In genomic region chr12:6200266-6201198, GRCh38 we compare ENCODE assay signal across 8 cellular contexts. TPM values are rescaled to one million over a fixed set of nuclear protein-coding genes. Genes with fewer than 3 reads are reported as not detected.
DNase-seq lines count a peak whose midpoint lies in the region; TF ChIP-seq lines count a peak whose summit lies in the region.

A gene with protein sequence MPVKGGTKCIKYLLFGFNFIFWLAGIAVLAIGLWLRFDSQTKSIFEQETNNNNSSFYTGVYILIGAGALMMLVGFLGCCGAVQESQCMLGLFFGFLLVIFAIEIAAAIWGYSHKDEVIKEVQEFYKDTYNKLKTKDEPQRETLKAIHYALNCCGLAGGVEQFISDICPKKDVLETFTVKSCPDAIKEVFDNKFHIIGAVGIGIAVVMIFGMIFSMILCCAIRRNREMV (plus strand): TSS chr12:6200400. CDS start chr12:6200500, 100 bp downstream.

- peak within 1 kb of the TSS; percentile 81 to 87 (median 82) for H3K4me3 Mint-ChIP-seq in brain

- H3K36me3 ChIP-seq in SJCRH30 = no peaks in the 10 kb centered on the region; the same call in 1 of the 2 replicates
- no peaks in the 10 kb centered on the region for H3K36me3 ChIP-seq in iPS-15b (ENCODE audit: control insufficient read depth, insufficient read depth, low read length)
- no peaks in the 10 kb centered on the region for H3K36me3 ChIP-seq in sigmoid colon

- no peaks in the 10 kb centered on the region for H3K9me3 ChIP-seq in SJCRH30 (replicated peaks)
- H3K9me3 ChIP-seq in iPS-15b (ENCODE audit: control insufficient read depth, insufficient read depth, low read length) = no peaks in the 10 kb centered on the region
- no peaks in the 10 kb centered on the region for H3K9me3 ChIP-seq in sigmoid colon

- H3K27me3 ChIP-seq in SJCRH30 (no peaks in the 10 kb centered on the region), iPS-15b (ENCODE audit: control insufficient read depth, insufficient read depth, low read length) (peaks cover 8% of the 10 kb centered on the region), sigmoid colon (no peaks in the 10 kb centered on the region)

- TF ChIP-seq CTCF in brain (conservative IDR thresholded peaks at IDR 0.05) (no peak), sigmoid colon (IDR thresholded peaks at IDR 0.05) (no peak)

- 1% methylated on average over 79 of the region's 79 CpGs for WGBS in sigmoid colon, 2 donors

- TF ChIP-seq EP300 in sigmoid colon (IDR thresholded peaks at IDR 0.05) = no peak

- H3K27me3 Mint-ChIP-seq in brain = peaks cover 58% of the 10 kb centered on the region

- H3K27ac ChIP-seq in SJCRH30 = peak within 1 kb of the TSS; percentile 90
- H3K27ac ChIP-seq in sigmoid colon = peak within 1 kb of the TSS; percentile 95 to 100 (median 98)

- H3K4me1 ChIP-seq in SJCRH30 = peaks cover 39% of the 10 kb centered on the region
- H3K4me1 ChIP-seq in iPS-15b (ENCODE audit: control insufficient read depth, insufficient read depth, low read length) = peaks cover 38% of the 10 kb centered on the region
- peaks cover 0 to 74% (median 59%) of the 10 kb centered on the region in 4 donors for H3K4me1 ChIP-seq in sigmoid colon

- TF ChIP-seq POLR2A in sigmoid colon (IDR thresholded peaks at IDR 0.05) = peak; percentile 89 to 91

- H3K27ac Mint-ChIP-seq in brain = peak within 1 kb of the TSS; percentile 55 to 85 (median 79)

- intact Hi-C loops in sigmoid colon (cut with DNase I) = loop anchor here (5.0 kb wide), 1 partner anchor 132 kb away; no protein-coding TSS in a partner anchor

- H3K9ac ChIP-seq in iPS-15b (ENCODE audit: low read depth, low read length) = peak within 1 kb of the TSS; percentile 77

- H3K9me3 Mint-ChIP-seq in brain = no peaks in the 10 kb centered on the region

- peaks cover 72% of the 10 kb centered on the region for H3K4me1 Mint-ChIP-seq in brain

- peak within 1 kb of the TSS; percentile 94 for H3K4me3 ChIP-seq in SJCRH30
- peak within 1 kb of the TSS; percentile 86 for H3K4me3 ChIP-seq in iPS-15b (ENCODE audit: low read depth, low read length)
- H3K4me3 ChIP-seq in sigmoid colon = peak within 1 kb of the TSS; percentile 74 to 100 (median 92)

- no peaks in the 10 kb centered on the region for H3K36me3 Mint-ChIP-seq in brain

- DNase-seq in NCI-H2196 (lab: John Stamatoyannopoulos, UW; ENCODE audit: unreplicated experiment) (peak; percentile 22), NCI-H2196 treated with DMSO at 0.1 percent for 48 hours (lab: John Stamatoyannopoulos, UW; ENCODE audit: unreplicated experiment) (no peak), SJCRH30 (peak; percentile 80), sigmoid colon (peak; percentile 92), SHP77 treated with DMSO at 0.1 percent for 48 hours (lab: John Stamatoyannopoulos, UW) (no peak), SHP77 (lab: John Stamatoyannopoulos, UW) (no peak)

RNA-seq across cellular contexts. Expression of the gene that starts here (rescaled TPM):
- 220 and 239 TPM in 2 replicates for total RNA-seq in SJCRH30 (2014; rRNA removed; shearing (Covaris generic))
- polyA plus RNA-seq in brain (ENCODE audit: insufficient read depth, low read depth, low replicate concordance) (131 TPM), sigmoid colon (100 to 1,000 TPM; 180 to 548 (median 335) TPM)
- 100 to 1,000 TPM; 240 to 453 (median 303) TPM for total RNA-seq in sigmoid colon

Comparison
In these comparisons a context has a peak if more than half of its experiments do, and no peak if none do; other contexts are left out.
1. DNase-seq: peak in NCI-H2196 (single experiment), SJCRH30 (2 of 2) and sigmoid colon (single experiment); none in NCI-H2196 treated with DMSO at 0.1 percent for 48 hours (single experiment), SHP77 treated with DMSO at 0.1 percent for 48 hours (single experiment) and SHP77 (0 of 2).
2. Peak in every context shown above with its lines, with median percentiles within 50 percentile points of each other: H3K4me3 ChIP-seq.